23 cellular contexts compared by ENCODE assay signal in genomic region chr10:13515467-13515866, GRCh38. TPM values are rescaled to one million over a fixed set of nuclear protein-coding genes. Genes with fewer than 3 reads are reported as not detected.
"Had no signal": no experiment of that assay in that cellular context is flagged by ENCODE, and none has a peak within 500 bp of the region (broad histone marks: within the 10 kb centered on the region; RNA-seq: fewer than 3 reads in every experiment).

No MANE protein-coding gene starts in this region.

- DNase-seq: dermis blood vessel endothelial cell; foreskin keratinocyte; heart left ventricle; kidney; left ventricle myocardium inferior; mesenchymal stem cell; naive thymus-derived CD4-positive, alpha-beta T cell; pancreas; stimulated activated CD4-positive, alpha-beta T cell treated with anti-CD3 and anti-CD28 coated beads, Interleukin-12 subunit alpha, Interleukin-12 subunit beta, amount 100 ng/mL, for 4 hours; stimulated activated CD4-positive, alpha-beta T cell treated with anti-CD3 and anti-CD28 coated beads, Interleukin-1b, Interleukin-23, amount 100 ng/mL, for 48 hours; stimulated activated CD4-positive, alpha-beta T cell treated with anti-CD3 and anti-CD28 coated beads, Interleukin-4, amount 100 ng/mL, for 1 hour; stimulated activated CD8-positive, alpha-beta memory T cell treated with anti-CD3 and anti-CD28 coated beads, Interleukin-4, amount 100 ng/mL, for 48 hours; stimulated activated naive CD4-positive, alpha-beta T cell; stimulated activated naive CD8-positive, alpha-beta T cell treated with anti-CD3 and anti-CD28 coated beads, Interleukin-15, amount 100 ng/mL, for 72 hours; transverse colon; upper lobe of right lung; uterus had no signal

- H3K36me3 ChIP-seq: neutrophil, pancreas, suprapubic skin, transverse colon, upper lobe of right lung, uterus had no signal

- H3K4me2 ChIP-seq: hepatocyte, smooth muscle cell had no signal

- H2AFZ ChIP-seq: hepatocyte had no signal

- H3K4me1 ChIP-seq: foreskin keratinocyte, pancreas, suprapubic skin, transverse colon, upper lobe of right lung, uterus had no signal

- H3K9me3 ChIP-seq: gastroesophageal sphincter, heart left ventricle, left ventricle myocardium inferior, neutrophil, pancreas, suprapubic skin, transverse colon, upper lobe of right lung, uterus had no signal

- H3K27ac ChIP-seq: coronary artery, foreskin keratinocyte, gastroesophageal sphincter, heart left ventricle, hepatocyte, left ventricle myocardium inferior, neutrophil, pancreas, suprapubic skin, transverse colon, upper lobe of right lung, uterus had no signal

- H3K4me3 ChIP-seq: coronary artery, gastroesophageal sphincter, heart left ventricle, hepatocyte, left ventricle myocardium inferior, pancreas, smooth muscle cell, suprapubic skin, transverse colon, upper lobe of right lung, uterus had no signal

- H3K27me3 ChIP-seq: foreskin keratinocyte, gastroesophageal sphincter, heart left ventricle, hepatocyte, neutrophil, pancreas, suprapubic skin, transverse colon, upper lobe of right lung, uterus had no signal

RNA-seq across cellular contexts. Expression of gene BEND7, which starts 13.3 kb away (rescaled TPM):
- polyA plus RNA-seq: naive thymus-derived CD4-positive, alpha-beta T cell had no signal
